27 cellular contexts compared by ENCODE assay signal in the genomic region with DNA sequence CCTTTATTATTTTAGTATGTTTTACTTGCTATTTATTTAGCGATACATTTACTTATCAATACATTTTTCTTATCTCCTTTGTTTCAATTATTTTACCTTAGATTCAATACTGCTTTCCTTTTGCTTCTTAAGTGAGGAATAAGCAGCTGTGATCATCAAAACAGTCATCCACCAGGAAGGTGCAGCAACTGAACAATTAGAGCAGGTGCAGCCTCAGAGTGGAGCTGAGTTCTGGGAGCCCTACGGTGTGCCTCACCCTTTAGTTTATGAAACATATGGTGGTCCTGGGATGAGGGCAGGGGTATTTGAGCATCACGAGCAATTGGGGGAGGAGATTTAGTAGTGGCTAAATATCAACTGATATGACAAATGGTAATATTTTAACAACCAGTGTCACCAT.
A peak's percentile ranks its signal among the peaks of the same experiment; 100 is the strongest.
DNase-seq lines count a peak whose midpoint lies in the region; ATAC-seq and TF ChIP-seq lines count a peak whose summit lies in the region.
"Had no signal": no experiment of that assay in that cellular context is flagged by ENCODE, and none has a peak within 500 bp of the region (broad histone marks: within the 10 kb centered on the region; RNA-seq: fewer than 3 reads in every experiment).

No MANE protein-coding gene starts in this region.

- no peaks in the 10 kb centered on the region for H3K27me3 ChIP-seq in right cardiac atrium (ENCODE audit: control insufficient read depth, insufficient read depth)
- H3K27me3 ChIP-seq in transverse colon: no peaks in the 10 kb centered on the region
- H3K27me3 ChIP-seq in CD4-positive, alpha-beta memory T cell (ENCODE audit: insufficient read depth, low read length): no peaks in the 10 kb centered on the region
- H3K27me3 ChIP-seq: BE2C, esophagus muscularis mucosa, gastrocnemius medialis, testis, vagina had no signal

- no peak for TF ChIP-seq CTCF in mucosa of descending colon (IDR thresholded peaks at IDR 0.05)
- no peak for TF ChIP-seq CTCF in transverse colon (IDR thresholded peaks at IDR 0.05)

- peak overlapping the region; percentile 8 for H3K27ac ChIP-seq in right cardiac atrium (ENCODE audit: low read length)
- H3K27ac ChIP-seq in transverse colon: peak overlapping the region; percentile 70 to 84 (median 80)
- no peak overlapping the region for H3K27ac ChIP-seq in CD4-positive, alpha-beta memory T cell (ENCODE audit: low read depth, low read length)
- H3K27ac ChIP-seq: esophagus muscularis mucosa, lower lobe of right lung, testis, vagina had no signal

- 97% methylated on average over 3 of the region's 3 CpGs for WGBS in right cardiac atrium
- 54 to 67% methylated on average over 2 to 3 of the region's 3 CpGs for WGBS in transverse colon (ENCODE audit: low coverage in 1 of 2), 2 donors

- POLR2A ChIA-PET in CD4-positive, alpha-beta memory T cell (lab: Charles Lee; ENCODE audit: partially characterized antibody): interaction anchor here (1.2 to 1.6 kb wide), 2 partner anchors 29 to 162 kb away, joined by 4 read pairs; a partner anchor contains a TSS

- peaks cover 1% of the 10 kb centered on the region for H3K36me3 Mint-ChIP-seq in central memory CD8-positive, alpha-beta T cell (ENCODE audit: insufficient read depth)
- H3K36me3 Mint-ChIP-seq in CD4-positive, alpha-beta memory T cell: peaks cover 9 to 11% of the 10 kb centered on the region in 2 donors

- H3K36me3 ChIP-seq in mucosa of descending colon (ENCODE audit: low read depth) (no peaks in the 10 kb centered on the region), transverse colon (no peaks in the 10 kb centered on the region)
- no peaks in the 10 kb centered on the region for H3K36me3 ChIP-seq in CD4-positive, alpha-beta memory T cell (ENCODE audit: insufficient read depth, low read length)
- H3K36me3 ChIP-seq: esophagus muscularis mucosa, gastrocnemius medialis, lower lobe of right lung, vagina had no signal

- no peak overlapping the region for H3K4me3 Mint-ChIP-seq in central memory CD8-positive, alpha-beta T cell
- H3K4me3 Mint-ChIP-seq in CD4-positive, alpha-beta memory T cell: peak overlapping the region in 2 of 8 donors; percentile 4 to 15
- H3K4me3 Mint-ChIP-seq: activated naive CD8-positive, alpha-beta T cell treated with anti-CD3 and anti-CD28 coated beads, Interleukin-2, amount 50 U/mL, for 24 hours; T-helper 1 cell treated with Interleukin-12 subunit alpha and Interleukin-12 subunit beta and Interleukin-4 antibody, amounts not matched to agents 30 μg/mL and 1 μg/mL, for 36 hours had no signal

- H3K4me1 Mint-ChIP-seq in central memory CD8-positive, alpha-beta T cell: peaks cover 46% of the 10 kb centered on the region
- peaks cover 28 to 75% (median 50%) of the 10 kb centered on the region in 4 donors for H3K4me1 Mint-ChIP-seq in CD4-positive, alpha-beta memory T cell

- intact Hi-C loops in right cardiac atrium (cut with DNase I) (no loop called here), Right ventricle myocardium superior (cut with DNase I) (loop anchor here (10.0 kb wide), 1 partner anchor 64 kb away; no protein-coding TSS in a partner anchor), mucosa of descending colon (cut with DNase I, micrococcal nuclease) (no loop called here), transverse colon (cut with DNase I; ENCODE audit: low total_unique reads) (no loop called here)
- intact Hi-C loops in CD4-positive, alpha-beta memory T cell (cut with micrococcal nuclease): no loop called here

- H3K9me3 Mint-ChIP-seq in central memory CD8-positive, alpha-beta T cell: peaks cover 6% of the 10 kb centered on the region
- peaks cover 0 to 2% (median 0%) of the 10 kb centered on the region in 8 donors for H3K9me3 Mint-ChIP-seq in CD4-positive, alpha-beta memory T cell

- ATAC-seq in right cardiac atrium: no peak
- ATAC-seq in Right ventricle myocardium superior (ENCODE audit: poor library complexity): no peak
- ATAC-seq in central memory CD8-positive, alpha-beta T cell (replicated peaks; ENCODE audit: extremely low read depth, poor library complexity, severe bottlenecking): no peak
- peak; percentile 59 for ATAC-seq in mucosa of descending colon
- ATAC-seq: activated naive CD8-positive, alpha-beta T cell treated with anti-CD3 and anti-CD28 coated beads, Interleukin-2, amount 50 U/mL, for 24 hours; HepG2; lower lobe of right lung had no signal

- in situ Hi-C loops in transverse colon (cut with MboI; ENCODE audit: low pct_ligation_motif_present in 1 of 4, low pct_unique_long_range_greater_than_20kb in 1 of 4, low sequenced_read_pairs in 3 of 4): loop anchor here in 1 of 4 donors (10.0 kb wide), 1 partner anchor 64 kb away; no protein-coding TSS in a partner anchor

- CTCF ChIA-PET in CD4-positive, alpha-beta memory T cell (lab: Charles Lee; ENCODE audit: partially characterized antibody): no interaction called here

- DNase-seq in right cardiac atrium (no peak), Right ventricle myocardium superior (no peak), mucosa of descending colon (peak in 1 of 3 donors; percentile 50), transverse colon (peak; percentile 47), HK-2 (ENCODE audit: unreplicated experiment) (no peak), hippocampal formation (lab: John Stamatoyannopoulos, UW) (no peak)
- DNase-seq in central memory CD8-positive, alpha-beta T cell (ENCODE audit: low spot score in 2 of 2): no peak
- DNase-seq in CD4-positive, alpha-beta memory T cell: no peak
- DNase-seq: activated CD4-positive, alpha-beta T cell treated with anti-CD3 and anti-CD28 coated beads for 1 hour; activated gamma-delta T cell treated with Interleukin-2 at 50 U/mL for 16 hours; activated naive CD8-positive, alpha-beta T cell treated with anti-CD3 and anti-CD28 coated beads, Interleukin-2, amount 50 U/mL, for 24 hours; BE2C; COR-L47; effector CD8-positive, alpha-beta T cell; gastrocnemius medialis; hypothalamus; lower lobe of right lung; NCI-H1092; NCI-H526; nucleus accumbens; stimulated activated CD4-positive, alpha-beta T cell treated with anti-CD3 and anti-CD28 coated beads, Interleukin-4, amount 100 ng/mL, for 1 hour; stimulated activated naive CD4-positive, alpha-beta T cell; testis had no signal

- no peaks in the 10 kb centered on the region for H3K27me3 Mint-ChIP-seq in central memory CD8-positive, alpha-beta T cell
- no peaks in the 10 kb centered on the region for H3K27me3 Mint-ChIP-seq in CD4-positive, alpha-beta memory T cell
- H3K27me3 Mint-ChIP-seq: activated naive CD8-positive, alpha-beta T cell treated with anti-CD3 and anti-CD28 coated beads, Interleukin-2, amount 50 U/mL, for 24 hours had no signal

- H3K4me1 ChIP-seq in right cardiac atrium (ENCODE audit: control insufficient read depth, insufficient read depth, low read length) (peaks cover 6% of the 10 kb centered on the region), mucosa of descending colon (ENCODE audit: low read depth) (peaks cover 41% of the 10 kb centered on the region), transverse colon (peaks cover 10 to 74% (median 58%) of the 10 kb centered on the region in 4 donors)
- H3K4me1 ChIP-seq in CD4-positive, alpha-beta memory T cell (ENCODE audit: insufficient read depth, low read length): peaks cover 43% of the 10 kb centered on the region
- H3K4me1 ChIP-seq: BE2C, testis had no signal

- H3K9me3 ChIP-seq in right cardiac atrium (ENCODE audit: control insufficient read depth, low read length) (no peaks in the 10 kb centered on the region), mucosa of descending colon (no peaks in the 10 kb centered on the region), transverse colon (no peaks in the 10 kb centered on the region)
- no peaks in the 10 kb centered on the region for H3K9me3 ChIP-seq in CD4-positive, alpha-beta memory T cell (ENCODE audit: control insufficient read depth in 1 of 2, low read length in 2 of 2)
- H3K9me3 ChIP-seq: BE2C, esophagus muscularis mucosa, gastrocnemius medialis, lower lobe of right lung, testis, vagina had no signal

- H3K4me3 ChIP-seq in right cardiac atrium (ENCODE audit: low read length): no peak overlapping the region
- no peak overlapping the region for H3K4me3 ChIP-seq in mucosa of descending colon
- peak overlapping the region in 1 of 4 donors; percentile 7 for H3K4me3 ChIP-seq in transverse colon
- H3K4me3 ChIP-seq in CD4-positive, alpha-beta memory T cell (ENCODE audit: low read length in 2 of 2): no peak overlapping the region
- H3K4me3 ChIP-seq: esophagus muscularis mucosa, gastrocnemius medialis, lower lobe of right lung, testis, vagina had no signal

- H3K27ac Mint-ChIP-seq in central memory CD8-positive, alpha-beta T cell (ENCODE audit: low read depth): peak overlapping the region; percentile 27
- H3K27ac Mint-ChIP-seq in CD4-positive, alpha-beta memory T cell: peak overlapping the region in 1 of 7 donors; percentile 52
- H3K27ac Mint-ChIP-seq: activated naive CD8-positive, alpha-beta T cell treated with anti-CD3 and anti-CD28 coated beads, Interleukin-2, amount 50 U/mL, for 24 hours; T-helper 1 cell treated with Interleukin-12 subunit alpha and Interleukin-12 subunit beta and Interleukin-4 antibody, amounts not matched to agents 30 μg/mL and 1 μg/mL, for 36 hours had no signal

- TF ChIP-seq EP300 in transverse colon (IDR thresholded peaks at IDR 0.05; ENCODE audit: low read depth): no peak

- no peak for TF ChIP-seq POLR2A in transverse colon (IDR thresholded peaks at IDR 0.05)
